14 cellular contexts compared by ENCODE assay signal in the genomic region with DNA sequence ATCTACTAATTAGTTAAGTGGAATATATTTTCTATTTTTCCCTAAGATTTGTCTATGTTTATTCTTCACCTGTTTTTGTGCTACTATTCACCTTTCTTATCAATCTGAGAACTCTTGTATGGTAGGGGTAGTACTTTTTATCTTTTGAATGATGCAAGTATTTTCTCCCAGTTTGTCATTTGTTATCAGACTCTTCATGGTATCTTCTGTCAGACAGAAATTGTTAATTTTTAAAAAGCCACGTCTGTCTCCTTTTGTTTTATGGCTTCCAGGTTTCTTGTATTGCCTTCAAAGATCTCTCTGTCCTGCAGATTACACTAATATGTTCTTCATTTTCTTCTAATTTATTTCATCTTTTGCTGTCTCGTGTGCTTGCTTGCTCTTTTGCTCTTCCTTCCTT.
DNase-seq lines count a peak whose midpoint lies in the region; ATAC-seq lines count a peak whose summit lies in the region.
"Had no signal": no experiment of that assay in that cellular context is flagged by ENCODE, and none has a peak within 500 bp of the region (broad histone marks: within the 10 kb centered on the region; RNA-seq: fewer than 3 reads in every experiment).

No MANE protein-coding gene starts in this region.

- no peak overlapping the region for H3K4me3 Mint-ChIP-seq in T-helper 17 cell
- no peak overlapping the region for H3K4me3 Mint-ChIP-seq in central memory CD8-positive, alpha-beta T cell
- H3K4me3 Mint-ChIP-seq in memory B cell, result no peak overlapping the region
- H3K4me3 Mint-ChIP-seq: CD4-positive, alpha-beta memory T cell; HFFc6 had no signal

- DNase-seq in T-helper 17 cell (no peak), memory B cell (ENCODE audit: low spot score in 2 of 2) (no peak), HT-29 (ENCODE audit: low spot score) (no peak), T1000 (lab: John Stamatoyannopoulos, UW) (no peak)
- no peak for DNase-seq in central memory CD8-positive, alpha-beta T cell (ENCODE audit: low spot score in 2 of 2)
- no peak for DNase-seq in stimulated activated CD4-positive, alpha-beta T cell treated with anti-CD3 and anti-CD28 coated beads, Interleukin-4, amount 100 ng/mL, for 1 hour
- DNase-seq: C1 segment of cervical spinal cord; Caco-2; CD4-positive, alpha-beta memory T cell; DMS153; DND-41; GOT3; HFFc6 had no signal

- H3K36me3 Mint-ChIP-seq in T-helper 17 cell (ENCODE audit: low read depth) (peaks cover 4% of the 10 kb centered on the region), memory B cell (peaks cover 18% of the 10 kb centered on the region)
- peaks cover 19% of the 10 kb centered on the region for H3K36me3 Mint-ChIP-seq in central memory CD8-positive, alpha-beta T cell (ENCODE audit: insufficient read depth)

- no peaks in the 10 kb centered on the region for H3K9me3 ChIP-seq in T-helper 17 cell (ENCODE audit: control insufficient read depth, low read length, poor library complexity, severe bottlenecking)
- H3K9me3 ChIP-seq: Caco-2, HAP-1 had no signal

- peak overlapping the region; percentile 29 for H3K27ac Mint-ChIP-seq in T-helper 17 cell
- H3K27ac Mint-ChIP-seq in central memory CD8-positive, alpha-beta T cell (ENCODE audit: low read depth), result peak overlapping the region; percentile 72
- H3K27ac Mint-ChIP-seq in memory B cell, result peak overlapping the region; percentile 8
- H3K27ac Mint-ChIP-seq: HFFc6 had no signal

- no peaks in the 10 kb centered on the region for H3K9me3 Mint-ChIP-seq in central memory CD8-positive, alpha-beta T cell
- no peaks in the 10 kb centered on the region for H3K9me3 Mint-ChIP-seq in memory B cell
- H3K9me3 Mint-ChIP-seq: HFFc6 had no signal

- no peak for ATAC-seq in T-helper 17 cell
- no peak for ATAC-seq in central memory CD8-positive, alpha-beta T cell (replicated peaks; ENCODE audit: extremely low read depth, poor library complexity, severe bottlenecking)
- ATAC-seq in memory B cell (ENCODE audit: low read depth), result no peak

- H3K27me3 Mint-ChIP-seq in T-helper 17 cell (no peaks in the 10 kb centered on the region), memory B cell (no peaks in the 10 kb centered on the region)
- H3K27me3 Mint-ChIP-seq in central memory CD8-positive, alpha-beta T cell, result no peaks in the 10 kb centered on the region
- H3K27me3 Mint-ChIP-seq: CD4-positive, alpha-beta memory T cell had no signal

- H3K4me1 Mint-ChIP-seq in T-helper 17 cell (peaks cover 12% of the 10 kb centered on the region), memory B cell (no peaks in the 10 kb centered on the region)
- no peaks in the 10 kb centered on the region for H3K4me1 Mint-ChIP-seq in central memory CD8-positive, alpha-beta T cell
- H3K4me1 Mint-ChIP-seq: CD4-positive, alpha-beta memory T cell had no signal

Comparison
In these comparisons a context has a peak if more than half of its experiments do, and no peak if none do; other contexts are left out.
1. H3K27ac Mint-ChIP-seq: peak in every context shown above with its lines; median percentile 72 in central memory CD8-positive, alpha-beta T cell; 29 in T-helper 17 cell; 8 in memory B cell.